In genomic region chr7:47581821-47582747, GRCh38 we compare ENCODE assay signal across 8 cellular contexts. TPM values are rescaled to one million over a fixed set of nuclear protein-coding genes. Genes with fewer than 3 reads are reported as not detected.
DNase-seq lines count a peak whose midpoint lies in the region; ATAC-seq lines count a peak whose summit lies in the region.

TNS3 (minus strand) TSS chr7:47582111; CDS start chr7:47439636, 142,475 bp downstream.

- DNase-seq in ELF-1 (ENCODE audit: low read depth, low spot score) (peak; percentile 77), NCI-H774 (lab: John Stamatoyannopoulos, UW) (peak; percentile 13), mesenteric fat pad (ENCODE audit: low spot score) (no peak), ureter (ENCODE audit: low spot score) (no peak), NCI-H1436 (lab: John Stamatoyannopoulos, UW) (no peak), DMS114 treated with DMSO at 0.1 percent for 48 hours (lab: John Stamatoyannopoulos, UW; ENCODE audit: unreplicated experiment) (no peak)

- no peak for ATAC-seq in GM21515 (IDR thresholded peaks at IDR 0.05; ENCODE audit: unreplicated experiment)

- in situ Hi-C loops in endometrial microvascular endothelial cells (cut with HindIII; ENCODE audit: inconsistent ontology term, low pct_unique_long_range_greater_than_20kb, low sequenced_read_pairs): no loop called here

RNA-seq across cellular contexts. Expression of gene TNS3, which starts in this region (rescaled TPM):
- total RNA-seq in endometrial microvascular endothelial cells (ENCODE audit: inconsistent ontology term): 45.0 TPM
- total RNA-seq in mesenteric fat pad: 152 TPM
- total RNA-seq in ureter: 48.7 TPM

Comparison
In these comparisons a context has a peak if more than half of its experiments do, and no peak if none do; other contexts are left out.
1. DNase-seq: peak in ELF-1 (single experiment) and NCI-H774 (single experiment); none in mesenteric fat pad (single experiment), ureter (single experiment), NCI-H1436 (single experiment) and DMS114 treated with DMSO at 0.1 percent for 48 hours (single experiment).